ENCODE assay signal across 12 cellular contexts in the genomic region with DNA sequence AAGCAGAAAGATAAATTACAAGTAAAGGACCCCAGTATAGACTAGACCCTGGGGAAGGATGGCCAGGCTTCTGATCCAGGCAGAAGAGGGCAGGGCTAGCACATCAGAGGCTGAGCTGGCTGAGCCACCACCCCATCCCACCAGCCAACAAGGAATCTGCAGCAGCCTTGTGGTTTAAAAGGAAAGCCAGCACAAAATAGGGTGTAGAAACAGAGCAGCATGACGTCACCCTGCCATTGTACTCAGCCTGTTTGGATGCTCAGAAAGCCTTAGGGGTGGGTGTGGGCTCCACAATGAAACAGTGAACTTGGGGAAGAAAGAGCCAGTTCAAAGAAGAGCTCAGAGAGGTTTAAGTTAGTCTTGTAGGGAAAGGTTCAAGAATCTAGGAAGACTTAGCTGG. TPM values are rescaled to one million over a fixed set of nuclear protein-coding genes. Genes with fewer than 3 reads are reported as not detected.
DNase-seq lines count a peak whose midpoint lies in the region; ATAC-seq, FAIRE-seq and TF ChIP-seq lines count a peak whose summit lies in the region.
"Had no signal": no experiment of that assay in that cellular context is flagged by ENCODE, and none has a peak within 500 bp of the region (broad histone marks: within the 10 kb centered on the region; RNA-seq: fewer than 3 reads in every experiment).

No MANE protein-coding gene starts in this region.

- H3K4me2 ChIP-seq in keratinocyte (ENCODE audit: control insufficient read depth, extremely low read depth, insufficient read depth, low read depth, low read length), result peak overlapping the region; percentile 62

- H3K27ac ChIP-seq in caudate nucleus (ENCODE audit: low read depth, low read length) (peak overlapping the region; percentile 87), keratinocyte (ENCODE audit: control insufficient read depth, insufficient read depth, low read length) (peak overlapping the region; percentile 42)
- H3K27ac ChIP-seq: heart left ventricle had no signal

- peaks cover 14% of the 10 kb centered on the region in 2 experiments for H3K36me3 ChIP-seq in keratinocyte (ENCODE audit: control insufficient read depth in 2 of 2, extremely low read depth in 1 of 2, insufficient read depth in 2 of 2, low read length in 2 of 2)
- H3K36me3 ChIP-seq: heart left ventricle had no signal

- no peak for ATAC-seq in GM18498 (IDR thresholded peaks at IDR 0.05; ENCODE audit: unreplicated experiment)
- no peak for ATAC-seq in HG03571 (IDR thresholded peaks at IDR 0.05; ENCODE audit: unreplicated experiment)

- H4K20me1 ChIP-seq in keratinocyte (ENCODE audit: control insufficient read depth, extremely low read depth, insufficient read depth, low read length), result no peaks in the 10 kb centered on the region

- TF ChIP-seq CTCF in AG09319 (IDR thresholded peaks at IDR 0.05; ENCODE audit: low read depth, low read length) (no peak), keratinocyte (optimal IDR thresholded peaks at IDR 0.05 in 1 of 3, IDR thresholded peaks at IDR 0.05 in 1 of 3, conservative IDR thresholded peaks at IDR 0.05 in 1 of 3; ENCODE audit: extremely low read depth in 1 of 3, insufficient read depth in 2 of 3, low read length in 3 of 3) (no peak)

- peaks cover 39% of the 10 kb centered on the region for H3K4me1 ChIP-seq in keratinocyte (ENCODE audit: control insufficient read depth, extremely low read depth, insufficient read depth, low read length)

- no peak overlapping the region for H2AFZ ChIP-seq in keratinocyte (ENCODE audit: control insufficient read depth, low read length)

- no peaks in the 10 kb centered on the region for H3K27me3 ChIP-seq in keratinocyte (ENCODE audit: control insufficient read depth, extremely low read depth, insufficient read depth, low read length)
- H3K27me3 ChIP-seq: heart left ventricle had no signal

- H3K4me3 ChIP-seq in keratinocyte (ENCODE audit: control insufficient read depth in 2 of 3, extremely low read depth in 1 of 3, insufficient read depth in 2 of 3, low read depth in 1 of 3, low read length in 3 of 3), result peak overlapping the region in 1 of 3 experiments; percentile 18
- H3K4me3 ChIP-seq: heart left ventricle had no signal

- peaks cover 2% of the 10 kb centered on the region for H3K9me1 ChIP-seq in keratinocyte (ENCODE audit: control insufficient read depth, extremely low read depth, insufficient read depth, low read length)

- no peaks in the 10 kb centered on the region for H3K79me2 ChIP-seq in keratinocyte (ENCODE audit: control insufficient read depth, insufficient read depth, low read length)

- peak; percentile 35 for DNase-seq in AG09319 (ENCODE audit: extremely low read depth, low read depth)
- DNase-seq in M059J (ENCODE audit: low read depth), result peak; percentile 79
- peak in 55 of 61 donors; percentile 13 to 92 (median 58) for DNase-seq in caudate nucleus (lab: John Stamatoyannopoulos, UW)
- DNase-seq in keratinocyte (ENCODE audit: low read depth, low spot score), result peak; percentile 76
- no peak for DNase-seq in AML-193 (lab: John Stamatoyannopoulos, UW)
- no peak for DNase-seq in NCI-H128 (lab: John Stamatoyannopoulos, UW; ENCODE audit: unreplicated experiment)
- DNase-seq: activated CD8-positive, alpha-beta memory T cell treated with anti-CD3 and anti-CD28 coated beads for 24 hours; heart left ventricle; NCI-H748 treated with DMSO at 0.1 percent for 48 hours had no signal

- dilution Hi-C loops in keratinocyte (cut with MboI; ENCODE audit: extremely low pct_ligation_motif_present, low sequenced_read_pairs), result no loop called here

- H3K9ac ChIP-seq in keratinocyte (ENCODE audit: control insufficient read depth, extremely low read depth, insufficient read depth, low read length), result peak overlapping the region; percentile 24

- H3K9me3 ChIP-seq in keratinocyte (ENCODE audit: control insufficient read depth, low read depth, low read length), result no peaks in the 10 kb centered on the region
- H3K9me3 ChIP-seq: heart left ventricle had no signal

- peak; percentile 90 for FAIRE-seq in keratinocyte (lab: Jason Lieb, UNC)

RNA-seq across cellular contexts. Expression of gene DUOX1, which starts 28.2 kb away (rescaled TPM):
- total RNA-seq in M059J (2014; rRNA removed; shearing (Covaris generic)), result not detected in 2 replicates
- 13.6 to 32.5 TPM (median 16.3 TPM) in 3 replicates for polyA plus RNA-seq in keratinocyte
- polyA plus RNA-seq in keratinocyte (2011; ENCODE audit: low read depth), result 28.6 TPM
- polyA plus RNA-seq in keratinocyte (2011; cell fraction: cytosol; rRNA removed), result 5.0 and 5.6 TPM in 2 replicates
- 99.6 and 112 TPM in 2 replicates for polyA plus RNA-seq in keratinocyte (2011; cell fraction: nucleus; rRNA removed)
- polyA plus RNA-seq in keratinocyte (2012; ENCODE audit: low replicate concordance), result 24.7 and 76.3 TPM in 2 replicates
- 53.5 to 83.7 TPM (median 55.5 TPM) in 3 replicates for polyA minus RNA-seq in keratinocyte
- 10.7 TPM for polyA minus RNA-seq in keratinocyte (2011; cell fraction: cytosol; rRNA and poly(A)+ RNA removed)
- polyA minus RNA-seq in keratinocyte (2011; cell fraction: nucleus; rRNA and poly(A)+ RNA removed), result 81.7 and 91.0 TPM in 2 replicates
- total RNA-seq: G401 had no signal

RNA-seq across cellular contexts. Expression of gene DUOXA1, which starts 28.3 kb away (rescaled TPM):
- total RNA-seq in M059J (2014; rRNA removed; shearing (Covaris generic)), result not detected in 2 replicates
- polyA plus RNA-seq in keratinocyte, result 14.1 to 37.2 TPM (median 15.1 TPM) in 3 replicates
- 31.6 TPM for polyA plus RNA-seq in keratinocyte (2011; ENCODE audit: low read depth)
- 10.0 and 11.2 TPM in 2 replicates for polyA plus RNA-seq in keratinocyte (2011; cell fraction: cytosol; rRNA removed)
- polyA plus RNA-seq in keratinocyte (2011; cell fraction: nucleus; rRNA removed), result 83.6 and 94.1 TPM in 2 replicates
- polyA plus RNA-seq in keratinocyte (2012; ENCODE audit: low replicate concordance), result 12.9 and 111 TPM in 2 replicates
- polyA minus RNA-seq in keratinocyte, result 26.4 to 62.0 TPM (median 42.9 TPM) in 3 replicates
- polyA minus RNA-seq in keratinocyte (2011; cell fraction: cytosol; rRNA and poly(A)+ RNA removed), result 23.8 TPM
- 36.1 and 44.3 TPM in 2 replicates for polyA minus RNA-seq in keratinocyte (2011; cell fraction: nucleus; rRNA and poly(A)+ RNA removed)
- total RNA-seq: G401 had no signal

RNA-seq across cellular contexts. Expression of gene SHF, which starts 29.8 kb away (rescaled TPM):
- total RNA-seq in M059J (2014; rRNA removed; shearing (Covaris generic)), result 0.96 and 1.5 TPM in 2 replicates
- 0.24 to 0.57 TPM (median 0.26 TPM) in 3 replicates for polyA plus RNA-seq in keratinocyte
- 2.0 TPM for polyA plus RNA-seq in keratinocyte (2011; ENCODE audit: low read depth)
- 0.30 and 0.35 TPM in 2 replicates for polyA plus RNA-seq in keratinocyte (2011; cell fraction: cytosol; rRNA removed)
- polyA plus RNA-seq in keratinocyte (2011; cell fraction: nucleus; rRNA removed), result 0.55 and 0.59 TPM in 2 replicates
- 0.30 and 8.9 TPM in 2 replicates for polyA plus RNA-seq in keratinocyte (2012; ENCODE audit: low replicate concordance)
- 0.63 TPM in 1 of 3 replicates, not detected in the others for polyA minus RNA-seq in keratinocyte
- not detected for polyA minus RNA-seq in keratinocyte (2011; cell fraction: cytosol; rRNA and poly(A)+ RNA removed)
- 0.53 and 0.85 TPM in 2 replicates for polyA minus RNA-seq in keratinocyte (2011; cell fraction: nucleus; rRNA and poly(A)+ RNA removed)

RNA-seq across cellular contexts. Expression of gene DUOXA2, which starts 43.8 kb away (rescaled TPM):
- 0.05 TPM in 1 of 2 replicates, not detected in the other for total RNA-seq in M059J (2014; rRNA removed; shearing (Covaris generic))
- not detected in 3 replicates for polyA plus RNA-seq in keratinocyte
- not detected for polyA plus RNA-seq in keratinocyte (2011; ENCODE audit: low read depth)
- polyA plus RNA-seq in keratinocyte (2011; cell fraction: cytosol; rRNA removed), result not detected in 2 replicates
- not detected in 2 replicates for polyA plus RNA-seq in keratinocyte (2011; cell fraction: nucleus; rRNA removed)
- 0.19 and 0.78 TPM in 2 replicates for polyA plus RNA-seq in keratinocyte (2012; ENCODE audit: low replicate concordance)
- polyA minus RNA-seq in keratinocyte, result not detected in 3 replicates
- polyA minus RNA-seq in keratinocyte (2011; cell fraction: cytosol; rRNA and poly(A)+ RNA removed), result not detected
- polyA minus RNA-seq in keratinocyte (2011; cell fraction: nucleus; rRNA and poly(A)+ RNA removed), result not detected in 2 replicates
- total RNA-seq: G401, heart left ventricle had no signal

RNA-seq across cellular contexts. Expression of gene DUOX2, which starts 44.0 kb away (rescaled TPM):
- total RNA-seq in M059J (2014; rRNA removed; shearing (Covaris generic)), result not detected in 2 replicates
- 0.31 to 0.75 TPM (median 0.31 TPM) in 3 replicates for polyA plus RNA-seq in keratinocyte
- polyA plus RNA-seq in keratinocyte (2011; ENCODE audit: low read depth), result 2.3 TPM
- 0.18 TPM in 2 replicates for polyA plus RNA-seq in keratinocyte (2011; cell fraction: cytosol; rRNA removed)
- 3.1 and 4.8 TPM in 2 replicates for polyA plus RNA-seq in keratinocyte (2011; cell fraction: nucleus; rRNA removed)
- 0.22 and 3.1 TPM in 2 replicates for polyA plus RNA-seq in keratinocyte (2012; ENCODE audit: low replicate concordance)
- 0.49 to 1.8 TPM (median 0.80 TPM) in 3 replicates for polyA minus RNA-seq in keratinocyte
- 0.38 TPM for polyA minus RNA-seq in keratinocyte (2011; cell fraction: cytosol; rRNA and poly(A)+ RNA removed)
- polyA minus RNA-seq in keratinocyte (2011; cell fraction: nucleus; rRNA and poly(A)+ RNA removed), result 1.3 and 2.2 TPM in 2 replicates
- total RNA-seq: G401 had no signal

Comparison
In these comparisons a context has a peak if more than half of its experiments do, and no peak if none do; other contexts are left out.
1. DNase-seq: peak in AG09319 (single experiment), M059J (single experiment), caudate nucleus (55 of 61) and keratinocyte (single experiment); none in AML-193 (0 of 2) and NCI-H128 (single experiment).